Comparison of ENCODE assay signal across 27 cellular contexts in the genomic region with DNA sequence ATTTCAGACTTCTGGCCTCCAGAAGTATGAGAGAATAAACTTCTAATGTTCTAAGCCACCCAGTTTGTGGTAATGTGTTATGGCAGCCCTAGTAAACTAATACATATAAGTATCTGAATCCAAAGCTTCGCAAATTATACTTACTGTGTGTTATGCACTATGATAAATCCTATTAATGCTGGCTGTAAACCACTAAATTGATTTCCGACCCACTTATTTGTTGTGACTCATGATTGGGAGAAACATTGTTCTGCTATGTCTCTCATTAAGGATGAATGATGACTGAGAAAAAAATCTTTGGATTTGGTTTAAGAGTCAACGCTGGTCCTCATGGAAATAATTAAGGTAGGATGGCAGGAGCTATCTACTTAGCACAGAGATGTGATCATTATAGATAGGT.
DNase-seq lines count a peak whose midpoint lies in the region; ATAC-seq and TF ChIP-seq lines count a peak whose summit lies in the region.
"Had no signal": no experiment of that assay in that cellular context is flagged by ENCODE, and none has a peak within 500 bp of the region (broad histone marks: within the 10 kb centered on the region; RNA-seq: fewer than 3 reads in every experiment).

No MANE protein-coding gene starts in this region.

- TF ChIP-seq RAD21 in SK-N-SH (IDR thresholded peaks at IDR 0.05; ENCODE audit: low read length), result no peak

- TF ChIP-seq EP300 in SK-N-SH (IDR thresholded peaks at IDR 0.05; ENCODE audit: borderline replicate concordance in 1 of 2, low read depth in 1 of 2, low read length in 1 of 2), result no peak

- WGBS in SK-N-SH (ENCODE audit: low lambda C conversion rate), result 87% methylated on average over 3 of the region's 3 CpGs

- TF ChIP-seq CTCF in SK-N-SH (IDR thresholded peaks at IDR 0.05), result no peak

- no peak overlapping the region for H3K4me3 ChIP-seq in SK-N-SH (ENCODE audit: low read depth in 2 of 2, low read length in 1 of 2)
- H3K4me3 ChIP-seq: A549; BLaER1; BLaER1 treated with 17β-estradiol and CSF1 and Interleukin-3, amounts not matched to agents 10 nM and 100 nM had no signal

- no peaks in the 10 kb centered on the region for H3K9me3 ChIP-seq in SK-N-SH
- H3K9me3 ChIP-seq: A549; BE2C; BLaER1; BLaER1 treated with 17β-estradiol and CSF1 and Interleukin-3, amounts not matched to agents 10 nM and 100 nM; Caco-2 had no signal

- no peak for ATAC-seq in SK-N-SH treated with all-trans-retinoic acid at 6 μM for 48 hours
- ATAC-seq: A549; CD8-positive, alpha-beta T cell had no signal

- DNase-seq in SK-N-SH, result no peak
- DNase-seq: 8988T; ACHN; AML-193; BE2C; C1 segment of cervical spinal cord; Caco-2; Calu3; CD4-positive, alpha-beta memory T cell; CD4-positive, alpha-beta T cell; CD4-positive, CD25-positive, alpha-beta regulatory T cell; CD8-positive, alpha-beta memory T cell; CD8-positive, alpha-beta T cell; COR-L47; DMS 273 treated with DMSO at 0.1 percent for 48 hours; DMS153; DMS53; DMS79; DMS79 treated with DMSO at 0.1 percent for 48 hours; DND-41; EL had no signal

- H4K20me1 ChIP-seq in SK-N-SH (ENCODE audit: insufficient read depth), result no peaks in the 10 kb centered on the region
- H4K20me1 ChIP-seq: BLaER1; BLaER1 treated with 17β-estradiol and CSF1 and Interleukin-3, amounts not matched to agents 10 nM and 100 nM had no signal

- H3F3A ChIP-seq in SK-N-SH (replicated peaks; ENCODE audit: insufficient read depth), result peaks cover 7% of the 10 kb centered on the region

- no peaks in the 10 kb centered on the region for H3K9me2 ChIP-seq in SK-N-SH

- no peaks in the 10 kb centered on the region for H3K27me3 ChIP-seq in SK-N-SH (ENCODE audit: insufficient read depth)
- H3K27me3 ChIP-seq: BE2C; BLaER1; BLaER1 treated with 17β-estradiol and CSF1 and Interleukin-3, amounts not matched to agents 10 nM and 100 nM had no signal

- no peak overlapping the region for H3K27ac ChIP-seq in SK-N-SH (ENCODE audit: low read depth in 2 of 2, low read length in 1 of 2)
- H3K27ac ChIP-seq: 22Rv1; A549; BLaER1; BLaER1 treated with 17β-estradiol and CSF1 and Interleukin-3, amounts not matched to agents 10 nM and 100 nM; C4-2B had no signal

- POLR2A ChIA-PET in SK-N-SH (lab: Yijun Ruan, JAX), result no interaction called here

- H2AFZ ChIP-seq in SK-N-SH (ENCODE audit: low read depth), result no peak overlapping the region

- peaks cover 0 to 16% of the 10 kb centered on the region in 2 experiments for H3K36me3 ChIP-seq in SK-N-SH (replicated peaks in 1 of 2; ENCODE audit: control insufficient read depth in 1 of 2, insufficient read depth in 2 of 2, low read length in 1 of 2)
- H3K36me3 ChIP-seq: BE2C; BLaER1; BLaER1 treated with 17β-estradiol and CSF1 and Interleukin-3, amounts not matched to agents 10 nM and 100 nM had no signal

- peaks cover 0 to 8% of the 10 kb centered on the region in 2 experiments; a peak in 2 of 4 replicates for H3K4me1 ChIP-seq in SK-N-SH (ENCODE audit: control insufficient read depth in 1 of 2, insufficient read depth in 2 of 2, low read depth in 1 of 2, low read length in 1 of 2)
- H3K4me1 ChIP-seq: A549; BE2C; BLaER1; BLaER1 treated with 17β-estradiol and CSF1 and Interleukin-3, amounts not matched to agents 10 nM and 100 nM had no signal

- no peak overlapping the region for H3K4me2 ChIP-seq in SK-N-SH
- H3K4me2 ChIP-seq: A549; BLaER1; BLaER1 treated with 17β-estradiol and CSF1 and Interleukin-3, amounts not matched to agents 10 nM and 100 nM had no signal

- no peak overlapping the region for H3K9ac ChIP-seq in SK-N-SH
- H3K9ac ChIP-seq: BLaER1; BLaER1 treated with 17β-estradiol and CSF1 and Interleukin-3, amounts not matched to agents 10 nM and 100 nM had no signal

- H3K79me2 ChIP-seq in SK-N-SH (ENCODE audit: insufficient read depth), result no peaks in the 10 kb centered on the region

- CTCF ChIA-PET in SK-N-SH (lab: Yijun Ruan, JAX), result interaction anchor here (0.9 to 1.6 kb wide), 3 partner anchors 9 to 24 kb away, joined by 3 to 4 read pairs (median 4); no protein-coding TSS in a partner anchor

TF ChIP-seq in SK-N-SH treated with all-trans-retinoic acid at 6 μM for 48 hours, 23 proteins besides CTCF, POLR2A, EP300 and RAD21:
- TF ChIP-seq ZC3H10 (CRISPR knock-in tag; IDR thresholded peaks at IDR 0.05) (peak; percentile 90), ISL1 (CRISPR knock-in tag; IDR thresholded peaks at IDR 0.05) (peak; percentile 58), ZNF8 (CRISPR knock-in tag; IDR thresholded peaks at IDR 0.05) (no peak), POU6F1 (CRISPR knock-in tag; IDR thresholded peaks at IDR 0.05; ENCODE audit: borderline replicate concordance, low read depth) (no peak), BACH2 (CRISPR knock-in tag; IDR thresholded peaks at IDR 0.05; ENCODE audit: borderline replicate concordance) (no peak), TOX (CRISPR knock-in tag; IDR thresholded peaks at IDR 0.05; ENCODE audit: borderline replicate concordance) (no peak), ZFP30 (CRISPR knock-in tag; IDR thresholded peaks at IDR 0.05) (no peak)
- TF ChIP-seq, protein P1, sequence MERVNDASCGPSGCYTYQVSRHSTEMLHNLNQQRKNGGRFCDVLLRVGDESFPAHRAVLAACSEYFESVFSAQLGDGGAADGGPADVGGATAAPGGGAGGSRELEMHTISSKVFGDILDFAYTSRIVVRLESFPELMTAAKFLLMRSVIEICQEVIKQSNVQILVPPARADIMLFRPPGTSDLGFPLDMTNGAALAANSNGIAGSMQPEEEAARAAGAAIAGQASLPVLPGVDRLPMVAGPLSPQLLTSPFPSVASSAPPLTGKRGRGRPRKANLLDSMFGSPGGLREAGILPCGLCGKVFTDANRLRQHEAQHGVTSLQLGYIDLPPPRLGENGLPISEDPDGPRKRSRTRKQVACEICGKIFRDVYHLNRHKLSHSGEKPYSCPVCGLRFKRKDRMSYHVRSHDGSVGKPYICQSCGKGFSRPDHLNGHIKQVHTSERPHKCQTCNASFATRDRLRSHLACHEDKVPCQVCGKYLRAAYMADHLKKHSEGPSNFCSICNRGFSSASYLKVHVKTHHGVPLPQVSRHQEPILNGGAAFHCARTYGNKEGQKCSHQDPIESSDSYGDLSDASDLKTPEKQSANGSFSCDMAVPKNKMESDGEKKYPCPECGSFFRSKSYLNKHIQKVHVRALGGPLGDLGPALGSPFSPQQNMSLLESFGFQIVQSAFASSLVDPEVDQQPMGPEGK (CRISPR knock-in tag; IDR thresholded peaks at IDR 0.05; ENCODE audit: borderline replicate concordance), result peak; percentile 38; the same call in 1 of the 2 replicates
TF ChIP-seq in SK-N-SH treated with all-trans-retinoic acid at 6 μM for 48 hours: peak in this region for 3.

TF ChIP-seq in SK-N-SH, 30 proteins besides CTCF, POLR2A, EP300 and RAD21 (continues in another document):
- TF ChIP-seq GATA2 (CRISPR knock-in tag; IDR thresholded peaks at IDR 0.05) (no peak), TEAD4 (IDR thresholded peaks at IDR 0.05; ENCODE audit: borderline replicate concordance, insufficient read depth) (no peak), JUND (IDR thresholded peaks at IDR 0.05) (no peak), NFIC (IDR thresholded peaks at IDR 0.05; ENCODE audit: borderline replicate concordance) (no peak), RXRA (IDR thresholded peaks at IDR 0.05; ENCODE audit: borderline replicate concordance, low read depth) (no peak), RFX5 (IDR thresholded peaks at IDR 0.05; ENCODE audit: low read length) (no peak), SMC3 (IDR thresholded peaks at IDR 0.05; ENCODE audit: low read depth, low read length) (no peak), ZBTB33 (IDR thresholded peaks at IDR 0.05; ENCODE audit: borderline replicate concordance, low read depth) (no peak), FOXJ3 (CRISPR knock-in tag; IDR thresholded peaks at IDR 0.05) (no peak), TAF1 (IDR thresholded peaks at IDR 0.05; ENCODE audit: borderline replicate concordance, low read depth, low read length) (no peak), TCF12 (IDR thresholded peaks at IDR 0.05) (no peak)
- TF ChIP-seq, protein P2, sequence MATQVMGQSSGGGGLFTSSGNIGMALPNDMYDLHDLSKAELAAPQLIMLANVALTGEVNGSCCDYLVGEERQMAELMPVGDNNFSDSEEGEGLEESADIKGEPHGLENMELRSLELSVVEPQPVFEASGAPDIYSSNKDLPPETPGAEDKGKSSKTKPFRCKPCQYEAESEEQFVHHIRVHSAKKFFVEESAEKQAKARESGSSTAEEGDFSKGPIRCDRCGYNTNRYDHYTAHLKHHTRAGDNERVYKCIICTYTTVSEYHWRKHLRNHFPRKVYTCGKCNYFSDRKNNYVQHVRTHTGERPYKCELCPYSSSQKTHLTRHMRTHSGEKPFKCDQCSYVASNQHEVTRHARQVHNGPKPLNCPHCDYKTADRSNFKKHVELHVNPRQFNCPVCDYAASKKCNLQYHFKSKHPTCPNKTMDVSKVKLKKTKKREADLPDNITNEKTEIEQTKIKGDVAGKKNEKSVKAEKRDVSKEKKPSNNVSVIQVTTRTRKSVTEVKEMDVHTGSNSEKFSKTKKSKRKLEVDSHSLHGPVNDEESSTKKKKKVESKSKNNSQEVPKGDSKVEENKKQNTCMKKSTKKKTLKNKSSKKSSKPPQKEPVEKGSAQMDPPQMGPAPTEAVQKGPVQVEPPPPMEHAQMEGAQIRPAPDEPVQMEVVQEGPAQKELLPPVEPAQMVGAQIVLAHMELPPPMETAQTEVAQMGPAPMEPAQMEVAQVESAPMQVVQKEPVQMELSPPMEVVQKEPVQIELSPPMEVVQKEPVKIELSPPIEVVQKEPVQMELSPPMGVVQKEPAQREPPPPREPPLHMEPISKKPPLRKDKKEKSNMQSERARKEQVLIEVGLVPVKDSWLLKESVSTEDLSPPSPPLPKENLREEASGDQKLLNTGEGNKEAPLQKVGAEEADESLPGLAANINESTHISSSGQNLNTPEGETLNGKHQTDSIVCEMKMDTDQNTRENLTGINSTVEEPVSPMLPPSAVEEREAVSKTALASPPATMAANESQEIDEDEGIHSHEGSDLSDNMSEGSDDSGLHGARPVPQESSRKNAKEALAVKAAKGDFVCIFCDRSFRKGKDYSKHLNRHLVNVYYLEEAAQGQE (IDR thresholded peaks at IDR 0.05; ENCODE audit: low read depth, low read length), result no peak
